Comparison of ENCODE assay signal across 8 cellular contexts in the genomic region with DNA sequence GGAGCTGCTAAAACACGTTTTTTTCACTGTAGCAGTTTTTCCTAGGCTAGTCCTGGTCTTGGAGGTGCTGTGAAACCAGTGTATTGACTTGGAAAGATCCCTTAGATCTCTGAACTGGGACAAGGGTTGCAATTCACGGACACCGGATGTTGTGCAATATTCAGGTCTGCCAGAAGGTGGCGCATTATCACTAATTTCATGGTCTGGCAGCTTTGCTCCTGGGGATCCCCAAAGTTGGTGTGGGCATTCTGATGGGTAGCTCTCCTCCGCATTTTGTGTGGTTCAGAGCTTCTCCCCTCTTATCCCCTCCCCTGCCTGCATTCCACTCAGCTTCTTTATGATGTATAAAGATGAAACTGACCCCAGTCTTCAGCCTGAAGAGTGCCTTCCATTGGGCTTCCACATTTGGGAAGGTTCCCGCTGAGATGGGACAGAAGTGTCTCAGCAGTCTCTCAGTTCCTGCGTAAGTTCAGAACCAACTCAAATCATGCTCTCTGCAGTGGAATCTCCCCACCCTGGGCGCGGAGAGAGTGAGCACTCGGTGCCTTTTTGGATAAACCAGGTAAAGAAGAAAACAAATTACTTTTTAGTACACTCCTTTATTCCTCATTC.
DNase-seq lines count a peak whose midpoint lies in the region; ATAC-seq and TF ChIP-seq lines count a peak whose summit lies in the region.

No MANE protein-coding gene starts in this region.

- no peaks in the 10 kb centered on the region for H3K4me1 Mint-ChIP-seq in activated T-cell treated with anti-CD3 and anti-CD28 coated beads, Interleukin-2, amount 50 U/mL, for 24 hours (ENCODE audit: low read depth)
- H3K4me1 Mint-ChIP-seq in GM23338: 0 out of 3 replicates have a peak, but pooled peaks cover 2% of the 10 kb centered on the region

- no peaks in the 10 kb centered on the region for H3K36me3 ChIP-seq in GM23338 (ENCODE audit: insufficient read depth)
- H3K36me3 ChIP-seq in MG63: no peaks in the 10 kb centered on the region
- H3K36me3 ChIP-seq in parathyroid adenoma (ENCODE audit: control insufficient read depth, insufficient read depth, low read length): no peaks in the 10 kb centered on the region

- no peak overlapping the region for H3K27ac Mint-ChIP-seq in activated T-cell treated with anti-CD3 and anti-CD28 coated beads, Interleukin-2, amount 50 U/mL, for 24 hours
- H3K27ac Mint-ChIP-seq in GM23338: no peak overlapping the region

- peak; percentile 88 for ATAC-seq in GM23338

- TF ChIP-seq CTCF in GM23338 (conservative IDR thresholded peaks at IDR 0.05; ENCODE audit: low read depth in 2 of 2): peak; percentile 74 to 93
- peak; percentile 75 for TF ChIP-seq CTCF in parathyroid adenoma (IDR thresholded peaks at IDR 0.05)

- no peaks in the 10 kb centered on the region for H4K20me1 ChIP-seq in GM23338 (replicated peaks; ENCODE audit: insufficient read depth)

- no peak overlapping the region for H3K27ac ChIP-seq in GM23338 (ENCODE audit: low read depth)
- no peak overlapping the region for H3K27ac ChIP-seq in parathyroid adenoma

- H3K36me3 Mint-ChIP-seq in activated T-cell treated with anti-CD3 and anti-CD28 coated beads, Interleukin-2, amount 50 U/mL, for 24 hours (ENCODE audit: low read depth): no peaks in the 10 kb centered on the region
- no peaks in the 10 kb centered on the region for H3K36me3 Mint-ChIP-seq in GM23338 (ENCODE audit: low read depth)

- no peaks in the 10 kb centered on the region for H3K27me3 Mint-ChIP-seq in activated T-cell treated with anti-CD3 and anti-CD28 coated beads, Interleukin-2, amount 50 U/mL, for 24 hours
- H3K27me3 Mint-ChIP-seq in GM23338 (ENCODE audit: insufficient read depth, low read depth, poor library complexity): no peaks in the 10 kb centered on the region

- peak; percentile 31 for DNase-seq in activated T-cell treated with anti-CD3 and anti-CD28 coated beads, Interleukin-2, amount 50 U/mL, for 24 hours
- DNase-seq in activated T-cell treated with anti-CD3 and anti-CD28 coated beads for 4 hours: no peak
- DNase-seq in GM23338 (ENCODE audit: low spot score): peak; percentile 81
- peak; percentile 1 for DNase-seq in MG63
- peak; percentile 25 for DNase-seq in SW480 (ENCODE audit: low spot score)
- peak; percentile 39 for DNase-seq in fibroblast of peridontal ligament (ENCODE audit: extremely low read depth)
- DNase-seq in GF-D8 (lab: John Stamatoyannopoulos, UW): no peak

- no peaks in the 10 kb centered on the region; the same call in 1 of the 2 replicates for H3K4me1 ChIP-seq in GM23338 (ENCODE audit: insufficient read depth)
- no peaks in the 10 kb centered on the region for H3K4me1 ChIP-seq in parathyroid adenoma

- no peak overlapping the region for H3K4me3 ChIP-seq in GM23338
- no peak overlapping the region for H3K4me3 ChIP-seq in MG63
- no peak overlapping the region for H3K4me3 ChIP-seq in parathyroid adenoma (ENCODE audit: low read depth, low read length)

- no peak overlapping the region for H3K4me2 ChIP-seq in GM23338
- H3K4me2 ChIP-seq in parathyroid adenoma (ENCODE audit: low read length): no peak overlapping the region

- no peaks in the 10 kb centered on the region for H3F3A ChIP-seq in GM23338 (replicated peaks; ENCODE audit: low read depth)

- no peak overlapping the region for H3K4me3 Mint-ChIP-seq in activated T-cell treated with anti-CD3 and anti-CD28 coated beads, Interleukin-2, amount 50 U/mL, for 24 hours
- H3K4me3 Mint-ChIP-seq in GM23338: no peak overlapping the region

- H3K9me2 ChIP-seq in GM23338 (ENCODE audit: insufficient read depth): no peaks in the 10 kb centered on the region

- no peak overlapping the region for H3K9ac ChIP-seq in parathyroid adenoma

- no peaks in the 10 kb centered on the region for H3K9me3 Mint-ChIP-seq in activated T-cell treated with anti-CD3 and anti-CD28 coated beads, Interleukin-2, amount 50 U/mL, for 24 hours
- no peaks in the 10 kb centered on the region for H3K9me3 Mint-ChIP-seq in GM23338

- H3K79me2 ChIP-seq in GM23338 (replicated peaks; ENCODE audit: insufficient read depth) (no peaks in the 10 kb centered on the region), parathyroid adenoma (no peaks in the 10 kb centered on the region)

- no peaks in the 10 kb centered on the region for H3K9me3 ChIP-seq in MG63
- H3K9me3 ChIP-seq in parathyroid adenoma (ENCODE audit: control insufficient read depth, low read length): no peaks in the 10 kb centered on the region

- peak overlapping the region; percentile 63; the same call in 1 of the 2 replicates for H2AFZ ChIP-seq in GM23338
- H2AFZ ChIP-seq in parathyroid adenoma: peak overlapping the region; percentile 13

- H3K27me3 ChIP-seq in GM23338 (ENCODE audit: insufficient read depth) (no peaks in the 10 kb centered on the region), MG63 (no peaks in the 10 kb centered on the region), parathyroid adenoma (ENCODE audit: control insufficient read depth, insufficient read depth, low read length) (no peaks in the 10 kb centered on the region)

TF ChIP-seq in GM23338, 12 proteins besides CTCF, POLR2A, EP300 and RAD21:
- TF ChIP-seq ZNF114 (CRISPR knock-in tag; IDR thresholded peaks at IDR 0.05): no peak
- TF ChIP-seq, protein P1, sequence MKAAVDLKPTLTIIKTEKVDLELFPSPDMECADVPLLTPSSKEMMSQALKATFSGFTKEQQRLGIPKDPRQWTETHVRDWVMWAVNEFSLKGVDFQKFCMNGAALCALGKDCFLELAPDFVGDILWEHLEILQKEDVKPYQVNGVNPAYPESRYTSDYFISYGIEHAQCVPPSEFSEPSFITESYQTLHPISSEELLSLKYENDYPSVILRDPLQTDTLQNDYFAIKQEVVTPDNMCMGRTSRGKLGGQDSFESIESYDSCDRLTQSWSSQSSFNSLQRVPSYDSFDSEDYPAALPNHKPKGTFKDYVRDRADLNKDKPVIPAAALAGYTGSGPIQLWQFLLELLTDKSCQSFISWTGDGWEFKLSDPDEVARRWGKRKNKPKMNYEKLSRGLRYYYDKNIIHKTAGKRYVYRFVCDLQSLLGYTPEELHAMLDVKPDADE (IDR thresholded peaks at IDR 0.05): peak; percentile 84

Comparison
In these comparisons a context has a peak if more than half of its experiments do, and no peak if none do; other contexts are left out.
1. DNase-seq: peak in activated T-cell treated with anti-CD3 and anti-CD28 coated beads, Interleukin-2, amount 50 U/mL, for 24 hours (single experiment), GM23338 (single experiment), MG63 (single experiment), SW480 (single experiment) and fibroblast of peridontal ligament (single experiment); none in activated T-cell treated with anti-CD3 and anti-CD28 coated beads for 4 hours (single experiment) and GF-D8 (single experiment).